Comparison of ENCODE assay signal across 18 cellular contexts in the genomic region with DNA sequence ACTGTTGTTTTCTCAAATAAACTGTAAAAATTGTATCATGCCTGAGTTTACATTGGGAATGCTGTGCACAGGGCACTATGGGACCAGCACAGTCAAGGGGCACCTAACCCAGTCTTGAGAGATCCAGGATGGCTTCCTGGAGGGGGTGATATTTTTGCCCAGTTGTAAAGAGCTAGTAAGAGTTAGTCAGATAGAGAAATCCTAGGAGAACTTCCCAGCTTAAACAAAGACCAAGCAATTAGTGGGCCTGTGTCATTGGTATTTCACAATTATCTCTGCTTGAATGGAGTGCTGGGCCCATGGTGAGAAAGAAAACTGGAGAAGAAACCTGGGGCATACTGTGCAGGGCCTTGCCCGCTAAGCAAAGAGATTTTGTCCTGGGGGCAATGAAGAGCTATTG. TPM values are rescaled to one million over a fixed set of nuclear protein-coding genes. Genes with fewer than 3 reads are reported as not detected.
DNase-seq lines count a peak whose midpoint lies in the region; ATAC-seq and TF ChIP-seq lines count a peak whose summit lies in the region.
"Had no signal": no experiment of that assay in that cellular context is flagged by ENCODE, and none has a peak within 500 bp of the region (broad histone marks: within the 10 kb centered on the region; RNA-seq: fewer than 3 reads in every experiment).

No MANE protein-coding gene starts in this region.

- no peak overlapping the region for H4K91ac ChIP-seq in trophoblast cell (ENCODE audit: low read depth, low read length)

- H3K9me2 ChIP-seq in MM.1S (replicated peaks; ENCODE audit: insufficient read depth, low read length) = no peaks in the 10 kb centered on the region

- no peak for ATAC-seq in T-helper 17 cell

- no peak overlapping the region for H3K23ac ChIP-seq in trophoblast cell (ENCODE audit: low read length)

- H4K20me1 ChIP-seq in MM.1S (ENCODE audit: insufficient read depth, low read length) = no peaks in the 10 kb centered on the region

- no peak overlapping the region for H3K4me2 ChIP-seq in trophoblast cell (ENCODE audit: low read length)
- H3K4me2 ChIP-seq in MM.1S (ENCODE audit: low read depth, low read length) = no peak overlapping the region

- H3K36me3 Mint-ChIP-seq in HFFc6 (ENCODE audit: low read depth) (peaks cover 10% of the 10 kb centered on the region), T-helper 17 cell (ENCODE audit: low read depth) (no peaks in the 10 kb centered on the region)
- H3K36me3 Mint-ChIP-seq: activated naive CD4-positive, alpha-beta T cell treated with anti-CD3 and anti-CD28 coated beads, Interleukin-2, amount 50 U/mL, for 24 hours had no signal

- H2BK12ac ChIP-seq in trophoblast cell (ENCODE audit: low read length) = peak overlapping the region; percentile 39

- H3K4me1 Mint-ChIP-seq in HFFc6 (ENCODE audit: low read depth) (peaks cover 70% of the 10 kb centered on the region), T-helper 17 cell (peaks cover 2% of the 10 kb centered on the region)
- H3K4me1 Mint-ChIP-seq: activated naive CD4-positive, alpha-beta T cell treated with anti-CD3 and anti-CD28 coated beads, Interleukin-2, amount 50 U/mL, for 24 hours; memory B cell; nephron had no signal

- TF ChIP-seq CTCF in HFFc6 (IDR thresholded peaks at IDR 0.05) (no peak), MM.1S (IDR thresholded peaks at IDR 0.05; ENCODE audit: low read length) (no peak)

- no CpG with 5 or more reads among the region's 1 CpG for WGBS in trophoblast cell (ENCODE audit: extremely low coverage, insufficient coverage, insufficient read length)

- no peak overlapping the region for H3K4me3 ChIP-seq in trophoblast cell (ENCODE audit: low read depth, low read length)
- no peak overlapping the region for H3K4me3 ChIP-seq in MM.1S (ENCODE audit: low read length)
- H3K4me3 ChIP-seq: cardiac muscle cell, dorsolateral prefrontal cortex, prostate gland, testis had no signal

- H2AFZ ChIP-seq in trophoblast cell (ENCODE audit: insufficient read depth, low read length, poor library complexity) (no peak overlapping the region), MM.1S (ENCODE audit: low read length) (no peak overlapping the region)

- H4K8ac ChIP-seq in trophoblast cell (ENCODE audit: low read depth, low read length) = no peak overlapping the region

- H3K27ac Mint-ChIP-seq in HFFc6 (peak overlapping the region; percentile 99), T-helper 17 cell (peak overlapping the region; percentile 14)
- H3K27ac Mint-ChIP-seq: activated naive CD4-positive, alpha-beta T cell treated with anti-CD3 and anti-CD28 coated beads, Interleukin-2, amount 50 U/mL, for 24 hours; memory B cell had no signal

- H3K27me3 Mint-ChIP-seq in HFFc6 (ENCODE audit: insufficient read depth) (peaks cover 3% of the 10 kb centered on the region; the same call in 1 of the 2 replicates), T-helper 17 cell (peaks cover 27% of the 10 kb centered on the region)

- no peak overlapping the region for H2AK5ac ChIP-seq in trophoblast cell (ENCODE audit: low read length)

- no peaks in the 10 kb centered on the region for H3K9me3 Mint-ChIP-seq in HFFc6
- H3K9me3 Mint-ChIP-seq: activated naive CD4-positive, alpha-beta T cell treated with anti-CD3 and anti-CD28 coated beads, Interleukin-2, amount 50 U/mL, for 24 hours; nephron had no signal

- no peaks in the 10 kb centered on the region for H3K36me3 ChIP-seq in trophoblast cell (ENCODE audit: control insufficient read depth in 1 of 2, insufficient read depth in 2 of 2, low read length in 2 of 2)
- no peaks in the 10 kb centered on the region for H3K36me3 ChIP-seq in MM.1S (replicated peaks; ENCODE audit: insufficient read depth, low read length)
- H3K36me3 ChIP-seq: cardiac muscle cell, prostate gland had no signal

- no peaks in the 10 kb centered on the region for H3K27me3 ChIP-seq in trophoblast cell (ENCODE audit: insufficient read depth, low read length)
- H3K27me3 ChIP-seq in MM.1S (replicated peaks; ENCODE audit: insufficient read depth, low read length) = no peaks in the 10 kb centered on the region
- H3K27me3 ChIP-seq: cardiac muscle cell, testis had no signal

- no peak overlapping the region for H4K12ac ChIP-seq in trophoblast cell (ENCODE audit: low read depth, low read length)

- H3K9ac ChIP-seq in trophoblast cell (ENCODE audit: low read length) (no peak overlapping the region), MM.1S (ENCODE audit: low read length) (no peak overlapping the region)

- H3K9me3 ChIP-seq in T-helper 17 cell (ENCODE audit: control insufficient read depth, low read length, poor library complexity, severe bottlenecking) (no peaks in the 10 kb centered on the region), trophoblast cell (ENCODE audit: insufficient read depth, low read depth, low read length) (no peaks in the 10 kb centered on the region), MM.1S (replicated peaks; ENCODE audit: insufficient read depth, low read length) (no peaks in the 10 kb centered on the region)
- H3K9me3 ChIP-seq: prostate gland, testis had no signal

- no peak overlapping the region for H2BK5ac ChIP-seq in trophoblast cell (ENCODE audit: low read depth, low read length, poor library complexity)

- H3K79me2 ChIP-seq in trophoblast cell (ENCODE audit: control insufficient read depth, insufficient read depth, low read length, poor library complexity) = no peaks in the 10 kb centered on the region
- H3K79me2 ChIP-seq in MM.1S (ENCODE audit: low read length) = no peaks in the 10 kb centered on the region

- H3K27ac ChIP-seq in trophoblast cell (ENCODE audit: low read depth, low read length) (no peak overlapping the region), MM.1S (ENCODE audit: low read length) (no peak overlapping the region)
- H3K27ac ChIP-seq: cardiac muscle cell, dorsolateral prefrontal cortex, prostate gland, testis had no signal

- H2BK120ac ChIP-seq in trophoblast cell (ENCODE audit: insufficient read depth, low read length, poor library complexity) = no peak overlapping the region

- no peak overlapping the region for H3K18ac ChIP-seq in trophoblast cell (ENCODE audit: low read length)

- H3K79me1 ChIP-seq in trophoblast cell (ENCODE audit: low read length) = no peaks in the 10 kb centered on the region

- H3K4me3 Mint-ChIP-seq in HFFc6 = peak overlapping the region; percentile 74
- H3K4me3 Mint-ChIP-seq in T-helper 17 cell = no peak overlapping the region
- H3K4me3 Mint-ChIP-seq: activated naive CD4-positive, alpha-beta T cell treated with anti-CD3 and anti-CD28 coated beads, Interleukin-2, amount 50 U/mL, for 24 hours; memory B cell; nephron had no signal

- peak; percentile 44 for DNase-seq in HFFc6
- DNase-seq in T-helper 17 cell = no peak
- peak; percentile 31 for DNase-seq in fibroblast of gingiva (ENCODE audit: low read depth)
- DNase-seq in trophoblast cell = peak in 1 of 2 donors; percentile 40
- DNase-seq in activated CD8-positive, alpha-beta memory T cell treated with anti-CD3 and anti-CD28 coated beads, Interleukin-2, amount 50 U/mL, for 4 hours = no peak
- DNase-seq in NCI-H1417 (lab: John Stamatoyannopoulos, UW) = no peak
- no peak for DNase-seq in stimulated activated naive CD4-positive, alpha-beta T cell treated with Interleukin-2 at 50 U/mL for 16 hours (lab: John Stamatoyannopoulos, UW)
- DNase-seq in MM.1S = no peak
- DNase-seq: activated CD4-positive, alpha-beta T cell treated with anti-CD3 and anti-CD28 coated beads, Interleukin-2, amount 50 U/mL, for 4 hours; activated T-cell treated with anti-CD3 and anti-CD28 coated beads, Interleukin-2, amount 50 U/mL, for 48 hours; dorsolateral prefrontal cortex; NCI-H1694; testis had no signal

- no peak overlapping the region for H3K4ac ChIP-seq in trophoblast cell (ENCODE audit: low read depth, low read length)

- no peaks in the 10 kb centered on the region; the same call in 1 of the 2 replicates for H3F3A ChIP-seq in MM.1S (ENCODE audit: insufficient read depth, low read length)

- no peak overlapping the region for H3K14ac ChIP-seq in trophoblast cell (ENCODE audit: low read length)

- H3K4me1 ChIP-seq in trophoblast cell (ENCODE audit: control insufficient read depth in 1 of 2, insufficient read depth in 2 of 2, low read length in 2 of 2) (peaks cover 2 to 10% of the 10 kb centered on the region in 2 experiments), MM.1S (ENCODE audit: low read length) (peaks cover 4% of the 10 kb centered on the region)
- H3K4me1 ChIP-seq: prostate gland, testis had no signal

RNA-seq across cellular contexts. Expression of gene XDH, which starts 12.2 kb away (rescaled TPM):
- 1 to 10 TPM in 5 of 6 experiments, under 1 TPM in 1; 0.88 to 2.0 (median 1.5) TPM for total RNA-seq in HFFc6 (2021; fragmentation: NEBNext Ultra II Directional; extraction: Animal tissue kit (Norgen Biotek cat#: 25700))
- under 1 TPM in 1 of 2 donors, not detected in 1; 0.16 TPM for total RNA-seq in T-helper 17 cell
- polyA plus RNA-seq in trophoblast cell (2013) = 0.21 and 0.22 TPM in 2 replicates
- total RNA-seq: dorsolateral prefrontal cortex had no signal

Comparison
In these comparisons a context has a peak if more than half of its experiments do, and no peak if none do; other contexts are left out.
1. DNase-seq: peak in HFFc6 (single experiment) and fibroblast of gingiva (single experiment); none in T-helper 17 cell (0 of 3), activated CD8-positive, alpha-beta memory T cell treated with anti-CD3 and anti-CD28 coated beads, Interleukin-2, amount 50 U/mL, for 4 hours (single experiment), NCI-H1417 (0 of 3), stimulated activated naive CD4-positive, alpha-beta T cell treated with Interleukin-2 at 50 U/mL for 16 hours (single experiment) and MM.1S (single experiment).